Comparison of ENCODE assay signal across 26 cellular contexts in the genomic region with DNA sequence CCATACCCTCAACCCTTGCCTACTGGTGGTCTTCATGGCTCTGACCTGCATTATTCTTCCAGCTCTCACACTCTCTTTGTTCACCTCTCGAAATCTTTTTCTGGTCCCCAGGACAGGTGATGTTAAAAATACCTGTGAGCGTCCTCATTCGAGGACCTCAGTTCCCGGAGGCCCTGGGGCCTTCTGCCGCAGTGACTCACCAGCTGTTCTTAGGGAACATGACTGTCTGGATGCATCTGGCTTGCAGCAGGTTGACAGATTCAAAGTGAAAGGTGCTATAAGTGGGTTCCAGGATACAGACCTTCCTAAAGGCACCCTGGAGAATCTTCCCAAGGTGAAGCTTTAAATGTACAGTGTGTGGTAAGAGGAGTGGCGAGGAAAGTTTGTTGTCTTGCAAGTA.
"Had no signal": no experiment of that assay in that cellular context is flagged by ENCODE, and none has a peak within 500 bp of the region (broad histone marks: within the 10 kb centered on the region; RNA-seq: fewer than 3 reads in every experiment).

No MANE protein-coding gene starts in this region.

- H3K9me3 ChIP-seq: gastrocnemius medialis, mucosa of descending colon, neutrophil, pancreas, right lobe of liver, suprapubic skin, transverse colon, upper lobe of right lung, uterus had no signal

- H3K4me1 ChIP-seq: gastrocnemius medialis, pancreas, right lobe of liver, suprapubic skin, transverse colon, upper lobe of right lung, uterus had no signal

- H3K27ac ChIP-seq: gastrocnemius medialis, hepatocyte, neutrophil, pancreas, right lobe of liver, suprapubic skin, transverse colon, upper lobe of right lung, uterus had no signal

- H3K4me3 ChIP-seq: gastrocnemius medialis, hepatocyte, lung, mucosa of descending colon, pancreas, right lobe of liver, smooth muscle cell, suprapubic skin, transverse colon, upper lobe of right lung, uterus had no signal

- DNase-seq: cortex of kidney; effector memory CD8-positive, alpha-beta T cell; gastrocnemius medialis; head of caudate nucleus; mesenchymal stem cell; mucosa of descending colon; naive B cell; pancreas; right lobe of liver; stimulated activated CD4-positive, alpha-beta T cell treated with anti-CD3 and anti-CD28 coated beads, Interleukin-12 subunit alpha, Interleukin-12 subunit beta, amount 100 ng/mL, for 4 hours; stimulated activated CD4-positive, alpha-beta T cell treated with anti-CD3 and anti-CD28 coated beads, Interleukin-1b, Interleukin-23, amount 100 ng/mL, for 48 hours; stimulated activated CD4-positive, alpha-beta T cell treated with anti-CD3 and anti-CD28 coated beads, Interleukin-4, amount 100 ng/mL, for 1 hour; stimulated activated CD8-positive, alpha-beta memory T cell treated with anti-CD3 and anti-CD28 coated beads, Interleukin-4, amount 100 ng/mL, for 48 hours; stimulated activated naive CD4-positive, alpha-beta T cell; stimulated activated naive CD8-positive, alpha-beta T cell treated with anti-CD3 and anti-CD28 coated beads, Interleukin-15, amount 100 ng/mL, for 72 hours; transverse colon; upper lobe of right lung; uterus had no signal

- FAIRE-seq: endometrium, islet of Langerhans, pancreas had no signal

- H3K79me2 ChIP-seq: hepatocyte had no signal

- H2AFZ ChIP-seq: hepatocyte had no signal

- H3K4me2 ChIP-seq: hepatocyte, smooth muscle cell had no signal

- H3K27me3 ChIP-seq: gastrocnemius medialis, hepatocyte, neutrophil, right lobe of liver, uterus had no signal

- H3K36me3 ChIP-seq: gastrocnemius medialis, neutrophil, pancreas, right lobe of liver, suprapubic skin, transverse colon, upper lobe of right lung, uterus had no signal

- ATAC-seq: effector memory CD8-positive, alpha-beta T cell; gastrocnemius medialis; mucosa of descending colon; natural killer cell treated with Interleukin-12 subunit alpha and Interleukin-12 subunit beta and Interleukin-15 and Interleukin-18, amount 100 ng/mL, for 72 hours; pancreas; right lobe of liver; stimulated activated naive CD8-positive, alpha-beta T cell treated with anti-CD3 and anti-CD28 coated beads, Interleukin-15, amount 100 ng/mL, for 72 hours; upper lobe of right lung had no signal
